In genomic region chr6:15513801-15514711, GRCh38 we compare ENCODE assay signal across 18 cellular contexts.
DNase-seq lines count a peak whose midpoint lies in the region; ATAC-seq and TF ChIP-seq lines count a peak whose summit lies in the region.
"Had no signal": no experiment of that assay in that cellular context is flagged by ENCODE, and none has a peak within 500 bp of the region (broad histone marks: within the 10 kb centered on the region; RNA-seq: fewer than 3 reads in every experiment).

No MANE protein-coding gene starts in this region.

- H3K36me3 ChIP-seq in breast epithelium, result peaks cover 8% of the 10 kb centered on the region

- intact Hi-C loops in MCF 10A (cut with micrococcal nuclease), result no loop called here
- intact Hi-C loops in breast epithelium (cut with DNase I; ENCODE audit: low total_unique reads), result no loop called here

- TF ChIP-seq POLR2A in breast epithelium (IDR thresholded peaks at IDR 0.05), result no peak

- H3K4me3 ChIP-seq in breast epithelium, result no peak overlapping the region
- H3K4me3 ChIP-seq: lung, pancreas, upper lobe of right lung had no signal

- H3K27ac Mint-ChIP-seq in MCF 10A (ENCODE audit: low read depth, unreplicated experiment) (no peak overlapping the region), glutamatergic neuron (ENCODE audit: unreplicated experiment) (peak overlapping the region; percentile 62)
- peak overlapping the region; percentile 70 for H3K27ac Mint-ChIP-seq in activated CD8-positive, alpha-beta T cell treated with anti-CD3 and anti-CD28 coated beads, Interleukin-2, amount 10 ng/mL, durations not matched to agents 7 days and 5 days
- H3K27ac Mint-ChIP-seq in stimulated activated memory B cell treated with anti-CD40 and anti-IgM and Interleukin-4, amounts not matched to agents 10 μg/mL and 1 μg/mL and 100 μg/mL, for 72 hours, result peak overlapping the region; percentile 41
- no peak overlapping the region for H3K27ac Mint-ChIP-seq in activated CD8-positive, alpha-beta memory T cell treated with anti-CD3 and anti-CD28 coated beads, Interleukin-2, amount 10 ng/mL, durations not matched to agents 7 days and 5 days

- no peaks in the 10 kb centered on the region for H3K9me3 ChIP-seq in breast epithelium
- H3K9me3 ChIP-seq: pancreas, upper lobe of right lung had no signal

- H3K4me3 Mint-ChIP-seq in MCF 10A (ENCODE audit: unreplicated experiment) (no peak overlapping the region), glutamatergic neuron (ENCODE audit: unreplicated experiment) (no peak overlapping the region)
- no peak overlapping the region for H3K4me3 Mint-ChIP-seq in activated CD8-positive, alpha-beta T cell treated with anti-CD3 and anti-CD28 coated beads, Interleukin-2, amount 10 ng/mL, durations not matched to agents 7 days and 5 days
- no peak overlapping the region for H3K4me3 Mint-ChIP-seq in stimulated activated memory B cell treated with anti-CD40 and anti-IgM and Interleukin-4, amounts not matched to agents 10 μg/mL and 1 μg/mL and 100 μg/mL, for 72 hours
- H3K4me3 Mint-ChIP-seq in activated CD8-positive, alpha-beta memory T cell treated with anti-CD3 and anti-CD28 coated beads, Interleukin-2, amount 10 ng/mL, durations not matched to agents 7 days and 5 days, result no peak overlapping the region

- H3K27me3 Mint-ChIP-seq in MCF 10A (ENCODE audit: insufficient read depth, unreplicated experiment), result no peaks in the 10 kb centered on the region
- no peaks in the 10 kb centered on the region for H3K27me3 Mint-ChIP-seq in activated CD8-positive, alpha-beta T cell treated with anti-CD3 and anti-CD28 coated beads, Interleukin-2, amount 10 ng/mL, durations not matched to agents 7 days and 5 days (ENCODE audit: low read depth)
- H3K27me3 Mint-ChIP-seq in glutamatergic neuron (ENCODE audit: unreplicated experiment), result peaks cover 23% of the 10 kb centered on the region
- no peaks in the 10 kb centered on the region for H3K27me3 Mint-ChIP-seq in stimulated activated memory B cell treated with anti-CD40 and anti-IgM and Interleukin-4, amounts not matched to agents 10 μg/mL and 1 μg/mL and 100 μg/mL, for 72 hours
- no peaks in the 10 kb centered on the region for H3K27me3 Mint-ChIP-seq in activated CD8-positive, alpha-beta memory T cell treated with anti-CD3 and anti-CD28 coated beads, Interleukin-2, amount 10 ng/mL, durations not matched to agents 7 days and 5 days

- H3K9me3 Mint-ChIP-seq in MCF 10A (ENCODE audit: unreplicated experiment), result no peaks in the 10 kb centered on the region
- no peaks in the 10 kb centered on the region for H3K9me3 Mint-ChIP-seq in activated CD8-positive, alpha-beta T cell treated with anti-CD3 and anti-CD28 coated beads, Interleukin-2, amount 10 ng/mL, durations not matched to agents 7 days and 5 days (ENCODE audit: insufficient read depth)
- peaks cover 8% of the 10 kb centered on the region for H3K9me3 Mint-ChIP-seq in glutamatergic neuron (ENCODE audit: unreplicated experiment)
- H3K9me3 Mint-ChIP-seq in stimulated activated memory B cell treated with anti-CD40 and anti-IgM and Interleukin-4, amounts not matched to agents 10 μg/mL and 1 μg/mL and 100 μg/mL, for 72 hours, result no peaks in the 10 kb centered on the region
- H3K9me3 Mint-ChIP-seq in activated CD8-positive, alpha-beta memory T cell treated with anti-CD3 and anti-CD28 coated beads, Interleukin-2, amount 10 ng/mL, durations not matched to agents 7 days and 5 days (ENCODE audit: low read depth), result no peaks in the 10 kb centered on the region

- H3K27ac ChIP-seq in breast epithelium, result no peak overlapping the region
- H3K27ac ChIP-seq: pancreas, upper lobe of right lung had no signal

- H3K27me3 ChIP-seq in breast epithelium, result no peaks in the 10 kb centered on the region
- H3K27me3 ChIP-seq: pancreas, upper lobe of right lung had no signal

- peaks cover 62% of the 10 kb centered on the region for H3K36me3 Mint-ChIP-seq in MCF 10A (ENCODE audit: insufficient read depth, unreplicated experiment)
- peaks cover 66% of the 10 kb centered on the region for H3K36me3 Mint-ChIP-seq in activated CD8-positive, alpha-beta T cell treated with anti-CD3 and anti-CD28 coated beads, Interleukin-2, amount 10 ng/mL, durations not matched to agents 7 days and 5 days (ENCODE audit: low read depth)
- H3K36me3 Mint-ChIP-seq in glutamatergic neuron (ENCODE audit: unreplicated experiment), result peaks cover 9% of the 10 kb centered on the region
- H3K36me3 Mint-ChIP-seq in stimulated activated memory B cell treated with anti-CD40 and anti-IgM and Interleukin-4, amounts not matched to agents 10 μg/mL and 1 μg/mL and 100 μg/mL, for 72 hours, result peaks cover 84% of the 10 kb centered on the region
- peaks cover 20% of the 10 kb centered on the region for H3K36me3 Mint-ChIP-seq in activated CD8-positive, alpha-beta memory T cell treated with anti-CD3 and anti-CD28 coated beads, Interleukin-2, amount 10 ng/mL, durations not matched to agents 7 days and 5 days

- BruUV-seq in MCF 10A (replicated peaks; lab: Mats Ljungman, UMichigan), result no TSS peak

- peaks cover 0 to 7% of the 10 kb centered on the region in 2 donors for H3K4me1 ChIP-seq in breast epithelium
- H3K4me1 ChIP-seq: pancreas, upper lobe of right lung had no signal

- TF ChIP-seq CTCF in MCF 10A (IDR thresholded peaks at IDR 0.05; ENCODE audit: unreplicated experiment) (no peak), breast epithelium (IDR thresholded peaks at IDR 0.05) (no peak), glutamatergic neuron (IDR thresholded peaks at IDR 0.05; ENCODE audit: partially characterized antibody, unreplicated experiment) (no peak)

- CTCF ChIA-PET in MCF 10A (lab: Yijun Ruan, JAX), result interaction anchor here (0.6 to 1.3 kb wide), 2 partner anchors 50 to 107 kb away, joined by 3 to 4 read pairs; no protein-coding TSS in a partner anchor
- CTCF ChIA-PET in activated CD8-positive, alpha-beta T cell treated with anti-CD3 and anti-CD28 coated beads, Interleukin-2, amount 10 ng/mL, durations not matched to agents 7 days and 5 days (lab: Charles Lee), result no interaction called here
- CTCF ChIA-PET in activated CD8-positive, alpha-beta memory T cell treated with anti-CD3 and anti-CD28 coated beads, Interleukin-2, amount 10 ng/mL, durations not matched to agents 7 days and 5 days (lab: Charles Lee), result interaction anchor here (0.7 to 1.4 kb wide), 2 partner anchors 9 to 110 kb away, joined by 4 to 5 read pairs; no protein-coding TSS in a partner anchor

- DNase-seq in MCF 10A (ENCODE audit: unreplicated experiment), result peak; percentile 35
- no peak for DNase-seq in breast epithelium (ENCODE audit: low spot score in 2 of 2)
- DNase-seq in activated CD8-positive, alpha-beta T cell treated with anti-CD3 and anti-CD28 coated beads, Interleukin-2, amount 10 ng/mL, durations not matched to agents 7 days and 5 days, result no peak
- DNase-seq in glutamatergic neuron, result no peak
- DNase-seq in pons (ENCODE audit: low spot score), result no peak
- DNase-seq in activated CD8-positive, alpha-beta memory T cell treated with anti-CD3 and anti-CD28 coated beads, Interleukin-2, amount 10 ng/mL, durations not matched to agents 7 days and 5 days, result no peak
- DNase-seq: activated CD4-positive, alpha-beta T cell treated with anti-CD3 and anti-CD28 coated beads for 1 hour; activated effector memory CD4-positive, alpha-beta T cell treated with Interleukin-2 at 50 U/mL for 16 hours; DMS79; NCI-H1417 treated with DMSO at 0.1 percent for 48 hours; NCI-H510A treated with DMSO at 0.1 percent for 48 hours; stimulated activated CD4-positive, alpha-beta T cell treated with anti-CD3 and anti-CD28 coated beads, Interleukin-15, amount 100 ng/mL, for 24 hours; SW 1271; upper lobe of right lung had no signal

- POLR2A ChIA-PET in MCF 10A (lab: Yijun Ruan, JAX), result no interaction called here
- POLR2A ChIA-PET in activated CD8-positive, alpha-beta T cell treated with anti-CD3 and anti-CD28 coated beads, Interleukin-2, amount 10 ng/mL, durations not matched to agents 7 days and 5 days (lab: Charles Lee), result interaction anchor here (0.6 kb wide), 1 partner anchor 524 kb away, joined by 3 read pairs; no protein-coding TSS in a partner anchor

- H3K4me1 Mint-ChIP-seq in MCF 10A (ENCODE audit: insufficient read depth, unreplicated experiment), result peaks cover 10% of the 10 kb centered on the region
- H3K4me1 Mint-ChIP-seq in activated CD8-positive, alpha-beta T cell treated with anti-CD3 and anti-CD28 coated beads, Interleukin-2, amount 10 ng/mL, durations not matched to agents 7 days and 5 days (ENCODE audit: low read depth), result peaks cover 5% of the 10 kb centered on the region
- H3K4me1 Mint-ChIP-seq in glutamatergic neuron (ENCODE audit: low read depth, unreplicated experiment), result peaks cover 5% of the 10 kb centered on the region
- H3K4me1 Mint-ChIP-seq in stimulated activated memory B cell treated with anti-CD40 and anti-IgM and Interleukin-4, amounts not matched to agents 10 μg/mL and 1 μg/mL and 100 μg/mL, for 72 hours, result peaks cover 8% of the 10 kb centered on the region
- H3K4me1 Mint-ChIP-seq in activated CD8-positive, alpha-beta memory T cell treated with anti-CD3 and anti-CD28 coated beads, Interleukin-2, amount 10 ng/mL, durations not matched to agents 7 days and 5 days, result no peaks in the 10 kb centered on the region

- no peak for ATAC-seq in activated CD8-positive, alpha-beta T cell treated with anti-CD3 and anti-CD28 coated beads, Interleukin-2, amount 10 ng/mL, durations not matched to agents 7 days and 5 days
- ATAC-seq in stimulated activated memory B cell treated with anti-CD40 and anti-IgM and Interleukin-4, amounts not matched to agents 10 μg/mL and 1 μg/mL and 100 μg/mL, for 72 hours, result no peak
- no peak for ATAC-seq in GM19395 (IDR thresholded peaks at IDR 0.05; ENCODE audit: unreplicated experiment)
- ATAC-seq in activated CD8-positive, alpha-beta memory T cell treated with anti-CD3 and anti-CD28 coated beads, Interleukin-2, amount 10 ng/mL, durations not matched to agents 7 days and 5 days, result no peak
- ATAC-seq: pancreas, upper lobe of right lung had no signal

Comparison
In these comparisons a context has a peak if more than half of its experiments do, and no peak if none do; other contexts are left out.
1. H3K27ac Mint-ChIP-seq: peak in activated CD8-positive, alpha-beta T cell treated with anti-CD3 and anti-CD28 coated beads, Interleukin-2, amount 10 ng/mL, durations not matched to agents 7 days and 5 days (single experiment), glutamatergic neuron (single experiment) and stimulated activated memory B cell treated with anti-CD40 and anti-IgM and Interleukin-4, amounts not matched to agents 10 μg/mL and 1 μg/mL and 100 μg/mL, for 72 hours (single experiment); none in MCF 10A (single experiment) and activated CD8-positive, alpha-beta memory T cell treated with anti-CD3 and anti-CD28 coated beads, Interleukin-2, amount 10 ng/mL, durations not matched to agents 7 days and 5 days (single experiment).